ENCODE assay signal across 8 cellular contexts in genomic region chr20:63830821-63831593, GRCh38. TPM values are rescaled to one million over a fixed set of nuclear protein-coding genes. Genes with fewer than 3 reads are reported as not detected.
A peak's percentile ranks its signal among the peaks of the same experiment; 100 is the strongest.
DNase-seq lines count a peak whose midpoint lies in the region; ATAC-seq, FAIRE-seq and TF ChIP-seq lines count a peak whose summit lies in the region.

TSS of gene ZBTB46 (minus strand) at chr20:63831264. CDS start at chr20:63790757, 40,507 bp downstream.

- no peaks in the 10 kb centered on the region for H3K9me3 Mint-ChIP-seq in activated T-cell treated with anti-CD3 and anti-CD28 coated beads, Interleukin-2, amount 50 U/mL, for 4 hours

- peak within 1 kb of the TSS; percentile 86 for H3K4me3 Mint-ChIP-seq in activated T-cell treated with anti-CD3 and anti-CD28 coated beads, Interleukin-2, amount 50 U/mL, for 4 hours

- H3K4me1 Mint-ChIP-seq in activated T-cell treated with anti-CD3 and anti-CD28 coated beads, Interleukin-2, amount 50 U/mL, for 4 hours (ENCODE audit: low read depth) = peaks cover 13% of the 10 kb centered on the region

- no peak within 1 kb of the TSS for H3K27ac ChIP-seq in A673 (ENCODE audit: low read depth, low read length, poor library complexity, severe bottlenecking)

- no peaks in the 10 kb centered on the region for H3K36me3 ChIP-seq in A673 (ENCODE audit: insufficient read depth, low read length, poor library complexity, severe bottlenecking)
- no peaks in the 10 kb centered on the region; the same call in 1 of the 2 replicates for H3K36me3 ChIP-seq in GM06990 (ENCODE audit: control insufficient read depth, insufficient read depth, low read length)

- BruUV-seq in A673 (replicated peaks; lab: Mats Ljungman, UMichigan) = no TSS peak

- intact Hi-C loops in A673 (cut with micrococcal nuclease; ENCODE audit: unreplicated experiment) = no loop called here
- intact Hi-C loops in head of caudate nucleus (cut with DNase I) = no loop called here

- no peak for TF ChIP-seq CTCF in A673 (conservative IDR thresholded peaks at IDR 0.05; ENCODE audit: low read depth, low read length)
- TF ChIP-seq CTCF in GM06990 (IDR thresholded peaks at IDR 0.05; ENCODE audit: insufficient read depth, low read length, poor library complexity, severe bottlenecking) = no peak

- no peaks in the 10 kb centered on the region for H3K36me3 Mint-ChIP-seq in activated T-cell treated with anti-CD3 and anti-CD28 coated beads, Interleukin-2, amount 50 U/mL, for 4 hours (ENCODE audit: insufficient read depth)

- POLR2A ChIA-PET in A673 (lab: Charles Lee; ENCODE audit: low non-redundant PET) = no interaction called here

- peak; percentile 90 for FAIRE-seq in HTR-8/SVneo (lab: Jason Lieb, UNC)

- DNase-seq in A673 (ENCODE audit: low spot score) = peak; percentile 61
- peak; percentile 52 for DNase-seq in GM06990 (ENCODE audit: extremely low read depth, insufficient read length)
- peak; percentile 93 for DNase-seq in HTR-8/SVneo (ENCODE audit: insufficient read length, low spot score)
- no peak for DNase-seq in activated T-cell treated with anti-CD3 and anti-CD28 coated beads, Interleukin-2, amount 50 U/mL, for 4 hours
- peak in 22 of 42 donors; percentile 11 to 68 (median 48) for DNase-seq in head of caudate nucleus
- no peak for DNase-seq in occipital lobe (lab: John Stamatoyannopoulos, UW)
- DNase-seq in NCI-H1694 (lab: John Stamatoyannopoulos, UW) = no peak

- CTCF ChIA-PET in A673 (lab: Charles Lee) = no interaction called here

- H3K9me3 ChIP-seq in A673 (ENCODE audit: low read depth, low read length, poor library complexity, severe bottlenecking) = no peaks in the 10 kb centered on the region

- no peaks in the 10 kb centered on the region for H3K4me1 ChIP-seq in A673 (ENCODE audit: insufficient read depth, low read length, poor library complexity, severe bottlenecking)

- H3K4me3 ChIP-seq in A673 (ENCODE audit: low read depth, low read length, poor library complexity, severe bottlenecking) (peak within 1 kb of the TSS; percentile 50), GM06990 (replicated peaks; ENCODE audit: low read depth, low read length) (peak within 1 kb of the TSS; percentile 64)

- H3K27me3 ChIP-seq in A673 (replicated peaks; ENCODE audit: insufficient read depth, low read depth, low read length, poor library complexity) (peaks cover 38% of the 10 kb centered on the region), GM06990 (replicated peaks; ENCODE audit: control insufficient read depth, insufficient read depth, low read length) (no peaks in the 10 kb centered on the region; the same call in 1 of the 2 replicates)

- ATAC-seq in activated T-cell treated with anti-CD3 and anti-CD28 coated beads, Interleukin-2, amount 50 U/mL, for 4 hours = peak; percentile 26 to 32
- ATAC-seq in HG03196 (IDR thresholded peaks at IDR 0.05; ENCODE audit: unreplicated experiment) = no peak

- peaks cover 44% of the 10 kb centered on the region for H3K27me3 Mint-ChIP-seq in activated T-cell treated with anti-CD3 and anti-CD28 coated beads, Interleukin-2, amount 50 U/mL, for 4 hours (ENCODE audit: low read depth)

RNA-seq across cellular contexts. Expression of gene ZBTB46, which starts in this region (rescaled TPM):
- total RNA-seq in A673 (2021) = 0.96 and 1.1 TPM in 2 replicates
- 1 to 10 TPM in 2 of 3 donors, under 1 TPM in 1; 0.89 to 3.8 (median 2.2) TPM for total RNA-seq in activated T-cell treated with anti-CD3 and anti-CD28 coated beads, Interleukin-2, amount 50 U/mL, for 4 hours
- 21.5 TPM for total RNA-seq in occipital lobe

Comparison
In these comparisons a context has a peak if more than half of its experiments do, and no peak if none do; other contexts are left out.
1. DNase-seq: peak in A673 (single experiment), GM06990 (single experiment), HTR-8/SVneo (single experiment) and head of caudate nucleus (22 of 42); none in activated T-cell treated with anti-CD3 and anti-CD28 coated beads, Interleukin-2, amount 50 U/mL, for 4 hours (single experiment), occipital lobe (single experiment) and NCI-H1694 (single experiment).